34 cellular contexts compared by ENCODE assay signal in genomic region chr16:3479654-3480216, GRCh38. TPM values are rescaled to one million over a fixed set of nuclear protein-coding genes. Genes with fewer than 3 reads are reported as not detected.
DNase-seq lines count a peak whose midpoint lies in the region; ATAC-seq and TF ChIP-seq lines count a peak whose summit lies in the region.
"Had no signal": no experiment of that assay in that cellular context is flagged by ENCODE, and none has a peak within 500 bp of the region (broad histone marks: within the 10 kb centered on the region; RNA-seq: fewer than 3 reads in every experiment).

No MANE protein-coding gene starts in this region.

- intact Hi-C loops in breast epithelium (cut with DNase I; ENCODE audit: low total_unique reads) = loop anchor here (2.0 kb wide), 1 partner anchor 43 kb away; no protein-coding TSS in a partner anchor

- H3K4me1 ChIP-seq in neuronal stem cell (ENCODE audit: control insufficient read depth in 2 of 2, insufficient read depth in 1 of 2, low read depth in 1 of 2, low read length in 2 of 2) = peaks cover 0 to 3% of the 10 kb centered on the region in 2 donors
- H3K4me1 ChIP-seq in breast epithelium = no peaks in the 10 kb centered on the region
- H3K4me1 ChIP-seq: pancreas had no signal

- H3K18ac ChIP-seq in neuronal stem cell (ENCODE audit: low read length) = no peak overlapping the region

- no peak overlapping the region for H2BK15ac ChIP-seq in neuronal stem cell (ENCODE audit: low read length)

- no peak overlapping the region for H2BK12ac ChIP-seq in neuronal stem cell (ENCODE audit: low read length)

- peaks cover 31 to 64% of the 10 kb centered on the region in 2 donors for H3K36me3 ChIP-seq in neuronal stem cell (replicated peaks in 1 of 2; ENCODE audit: control insufficient read depth in 2 of 2, insufficient read depth in 2 of 2, low read length in 2 of 2)
- peaks cover 8% of the 10 kb centered on the region for H3K36me3 ChIP-seq in breast epithelium

- no peak overlapping the region for H4K8ac ChIP-seq in neuronal stem cell (ENCODE audit: low read depth, low read length)

- no peak for DNase-seq in activated T-cell treated with anti-CD3 and anti-CD28 coated beads, Interleukin-2, amount 50 U/mL, for 24 hours
- DNase-seq in activated T-cell treated with anti-CD3 and anti-CD28 coated beads, Interleukin-2, amount 50 U/mL, for 48 hours = no peak
- peak; percentile 54 for DNase-seq in GM10266 (ENCODE audit: extremely low spot score)
- no peak for DNase-seq in activated naive CD8-positive, alpha-beta T cell treated with anti-CD3 and anti-CD28 coated beads for 36 hours
- no peak for DNase-seq in neuronal stem cell (ENCODE audit: low spot score)
- DNase-seq in NCI-H2029 treated with DMSO at 0.1 percent for 48 hours (lab: John Stamatoyannopoulos, UW) = no peak
- no peak for DNase-seq in breast epithelium (ENCODE audit: low spot score in 2 of 2)
- DNase-seq: ACHN; activated CD4-positive, alpha-beta T cell treated with anti-CD3 and anti-CD28 coated beads for 48 hours; activated gamma-delta T cell treated with Interleukin-2 at 50 U/mL for 16 hours; DMS79 treated with DMSO at 0.1 percent for 48 hours; effector CD4-positive, alpha-beta T cell; glutamatergic neuron; Karpas-422; NCI-H1436 treated with DMSO at 0.1 percent for 48 hours; NCI-H446; NCI-H82; stimulated activated CD4-positive, alpha-beta T cell treated with anti-CD3 and anti-CD28 coated beads, Interleukin-1b, Interleukin-23, amount 100 ng/mL, for 48 hours; stimulated activated CD8-positive, alpha-beta memory T cell treated with anti-CD3 and anti-CD28 coated beads, Interleukin-4, amount 100 ng/mL, for 48 hours had no signal

- no peaks in the 10 kb centered on the region for H3K9me3 Mint-ChIP-seq in activated T-cell treated with anti-CD3 and anti-CD28 coated beads, Interleukin-2, amount 50 U/mL, for 24 hours
- no peaks in the 10 kb centered on the region for H3K9me3 Mint-ChIP-seq in activated naive CD8-positive, alpha-beta T cell treated with anti-CD3 and anti-CD28 coated beads for 36 hours
- H3K9me3 Mint-ChIP-seq: brain, nephron, T-cell, type B pancreatic cell had no signal

- H3K36me3 Mint-ChIP-seq in activated T-cell treated with anti-CD3 and anti-CD28 coated beads, Interleukin-2, amount 50 U/mL, for 24 hours (ENCODE audit: low read depth) = peaks cover 73% of the 10 kb centered on the region
- peaks cover 11% of the 10 kb centered on the region for H3K36me3 Mint-ChIP-seq in activated naive CD8-positive, alpha-beta T cell treated with anti-CD3 and anti-CD28 coated beads for 36 hours

- no peak overlapping the region for H3K4me2 ChIP-seq in neuronal stem cell (ENCODE audit: insufficient read depth, low read length, poor library complexity, severe bottlenecking)
- H3K4me2 ChIP-seq: smooth muscle cell had no signal

- no peak overlapping the region for H4K91ac ChIP-seq in neuronal stem cell (ENCODE audit: low read depth, low read length, poor library complexity)

- H3K27me3 Mint-ChIP-seq in activated T-cell treated with anti-CD3 and anti-CD28 coated beads, Interleukin-2, amount 50 U/mL, for 24 hours = no peaks in the 10 kb centered on the region
- H3K27me3 Mint-ChIP-seq in activated naive CD8-positive, alpha-beta T cell treated with anti-CD3 and anti-CD28 coated beads for 36 hours = no peaks in the 10 kb centered on the region
- H3K27me3 Mint-ChIP-seq: brain, T-cell, type B pancreatic cell had no signal

- H3K27ac Mint-ChIP-seq in activated T-cell treated with anti-CD3 and anti-CD28 coated beads, Interleukin-2, amount 50 U/mL, for 24 hours = peak overlapping the region; percentile 72
- H3K27ac Mint-ChIP-seq in activated naive CD8-positive, alpha-beta T cell treated with anti-CD3 and anti-CD28 coated beads for 36 hours = peak overlapping the region; percentile 69
- H3K27ac Mint-ChIP-seq: brain, nephron, type B pancreatic cell had no signal

- WGBS in neuronal stem cell (ENCODE audit: extremely low coverage in 2 of 2, insufficient read length in 2 of 2, insufficient replicate concordance in 1 of 2), 2 donors = no CpG with 5 or more reads among the region's 12 CpGs

- H3K14ac ChIP-seq in neuronal stem cell (ENCODE audit: low read length) = no peak overlapping the region

- H3K9me3 ChIP-seq in neuronal stem cell (replicated peaks in 1 of 2; ENCODE audit: control insufficient read depth in 2 of 2, insufficient read depth in 1 of 2, low read depth in 1 of 2, low read length in 2 of 2) = no peaks in the 10 kb centered on the region
- H3K9me3 ChIP-seq in breast epithelium = no peaks in the 10 kb centered on the region
- H3K9me3 ChIP-seq: mucosa of descending colon, pancreas had no signal

- H2BK5ac ChIP-seq in neuronal stem cell (ENCODE audit: low read length) = no peak overlapping the region

- H3K4ac ChIP-seq in neuronal stem cell (ENCODE audit: low read length) = no peak overlapping the region

- H3K27me3 ChIP-seq in neuronal stem cell (ENCODE audit: control insufficient read depth in 3 of 3, insufficient read depth in 3 of 3, low read depth in 1 of 3, low read length in 3 of 3) (no peaks in the 10 kb centered on the region), breast epithelium (no peaks in the 10 kb centered on the region)
- H3K27me3 ChIP-seq: pancreas had no signal

- H3K4me3 Mint-ChIP-seq in activated T-cell treated with anti-CD3 and anti-CD28 coated beads, Interleukin-2, amount 50 U/mL, for 24 hours = no peak overlapping the region
- no peak overlapping the region for H3K4me3 Mint-ChIP-seq in activated naive CD8-positive, alpha-beta T cell treated with anti-CD3 and anti-CD28 coated beads for 36 hours
- H3K4me3 Mint-ChIP-seq: brain, nephron, T-cell, type B pancreatic cell had no signal

- TF ChIP-seq POLR2A in breast epithelium (IDR thresholded peaks at IDR 0.05) = no peak

- H3K23ac ChIP-seq in neuronal stem cell (ENCODE audit: low read depth, low read length, poor library complexity) = peak overlapping the region; percentile 62

- H3K27ac ChIP-seq in neuronal stem cell (replicated peaks; ENCODE audit: low read length) = no peak overlapping the region
- H3K27ac ChIP-seq in breast epithelium = no peak overlapping the region
- H3K27ac ChIP-seq: epithelial cell of prostate, HL-60, pancreas had no signal

- ATAC-seq in HG02678 (IDR thresholded peaks at IDR 0.05; ENCODE audit: unreplicated experiment) = no peak
- ATAC-seq: mucosa of descending colon, pancreas had no signal

- H3K4me1 Mint-ChIP-seq in activated T-cell treated with anti-CD3 and anti-CD28 coated beads, Interleukin-2, amount 50 U/mL, for 24 hours (ENCODE audit: low read depth) = peaks cover 20% of the 10 kb centered on the region
- peaks cover 12% of the 10 kb centered on the region for H3K4me1 Mint-ChIP-seq in activated naive CD8-positive, alpha-beta T cell treated with anti-CD3 and anti-CD28 coated beads for 36 hours
- H3K4me1 Mint-ChIP-seq: brain, nephron had no signal

- no peak overlapping the region for H2BK120ac ChIP-seq in neuronal stem cell (ENCODE audit: low read depth, low read length)

- H3K9ac ChIP-seq in neuronal stem cell (ENCODE audit: low read depth, low read length, poor library complexity) = no peak overlapping the region

- H2AFZ ChIP-seq in neuronal stem cell (ENCODE audit: low read length) = no peak overlapping the region

- H3K79me1 ChIP-seq in neuronal stem cell (ENCODE audit: low read depth, low read length) = peaks cover 16% of the 10 kb centered on the region

- TF ChIP-seq CTCF in GM10266 (IDR thresholded peaks at IDR 0.05; ENCODE audit: control insufficient read depth, insufficient read depth, low read depth, missing control alignments) (no peak), breast epithelium (IDR thresholded peaks at IDR 0.05) (no peak)

- no peak overlapping the region for H2AK5ac ChIP-seq in neuronal stem cell (ENCODE audit: low read depth, low read length)

- H3K4me3 ChIP-seq in neuronal stem cell (ENCODE audit: low read length in 2 of 2) = no peak overlapping the region
- no peak overlapping the region for H3K4me3 ChIP-seq in breast epithelium
- H3K4me3 ChIP-seq: lung, mucosa of descending colon, pancreas, smooth muscle cell had no signal

RNA-seq across cellular contexts. Expression of gene C16orf90, which starts 15.6 kb away (rescaled TPM):
- not detected for total RNA-seq in activated naive CD8-positive, alpha-beta T cell treated with anti-CD3 and anti-CD28 coated beads for 36 hours
- not detected for polyA plus RNA-seq in neuronal stem cell (2013, experiment 1 of 2)
- polyA plus RNA-seq in neuronal stem cell (2013, experiment 2 of 2) = not detected
- not detected for total RNA-seq in breast epithelium
- total RNA-seq: lung, mucosa of descending colon, pancreas, RPMI7951, SK-MEL-5, smooth muscle cell, subcutaneous adipose tissue, T-cell had no signal
- polyA plus RNA-seq: BJ, lung, pancreas, smooth muscle cell had no signal

RNA-seq across cellular contexts. Expression of gene CLUAP1, which starts 21.1 kb away (rescaled TPM):
- 10 to 100 TPM in 1 of 2 experiments, 1 to 10 TPM in 1; 8.8 to 10.1 TPM for total RNA-seq in activated naive CD8-positive, alpha-beta T cell treated with anti-CD3 and anti-CD28 coated beads for 36 hours
- 16.0 TPM for polyA plus RNA-seq in neuronal stem cell (2013, experiment 1 of 2)
- polyA plus RNA-seq in neuronal stem cell (2013, experiment 2 of 2) = 15.9 TPM
- 10 to 100 TPM; 20.8 to 27.1 (median 24.6) TPM for total RNA-seq in breast epithelium

RNA-seq across cellular contexts. Expression of gene NAA60, which starts 36.3 kb away (rescaled TPM):
- total RNA-seq in activated naive CD8-positive, alpha-beta T cell treated with anti-CD3 and anti-CD28 coated beads for 36 hours = 10 to 100 TPM; 37.5 to 38.2 TPM
- polyA plus RNA-seq in neuronal stem cell (2013, experiment 1 of 2) = 60.5 TPM
- polyA plus RNA-seq in neuronal stem cell (2013, experiment 2 of 2) = 63.6 TPM
- total RNA-seq in breast epithelium = 10 to 100 TPM; 25.4 to 25.9 (median 25.5) TPM

RNA-seq across cellular contexts. Expression of gene ZNF597, which starts 36.4 kb away (rescaled TPM):
- 1 to 10 TPM; 2.7 TPM for total RNA-seq in activated naive CD8-positive, alpha-beta T cell treated with anti-CD3 and anti-CD28 coated beads for 36 hours
- polyA plus RNA-seq in neuronal stem cell (2013, experiment 1 of 2) = 0.88 TPM
- polyA plus RNA-seq in neuronal stem cell (2013, experiment 2 of 2) = 0.89 TPM
- total RNA-seq in breast epithelium = 1 to 10 TPM; 2.1 to 3.6 (median 2.8) TPM
